ENCODE assay signal across 1 cellular context in the genomic region with DNA sequence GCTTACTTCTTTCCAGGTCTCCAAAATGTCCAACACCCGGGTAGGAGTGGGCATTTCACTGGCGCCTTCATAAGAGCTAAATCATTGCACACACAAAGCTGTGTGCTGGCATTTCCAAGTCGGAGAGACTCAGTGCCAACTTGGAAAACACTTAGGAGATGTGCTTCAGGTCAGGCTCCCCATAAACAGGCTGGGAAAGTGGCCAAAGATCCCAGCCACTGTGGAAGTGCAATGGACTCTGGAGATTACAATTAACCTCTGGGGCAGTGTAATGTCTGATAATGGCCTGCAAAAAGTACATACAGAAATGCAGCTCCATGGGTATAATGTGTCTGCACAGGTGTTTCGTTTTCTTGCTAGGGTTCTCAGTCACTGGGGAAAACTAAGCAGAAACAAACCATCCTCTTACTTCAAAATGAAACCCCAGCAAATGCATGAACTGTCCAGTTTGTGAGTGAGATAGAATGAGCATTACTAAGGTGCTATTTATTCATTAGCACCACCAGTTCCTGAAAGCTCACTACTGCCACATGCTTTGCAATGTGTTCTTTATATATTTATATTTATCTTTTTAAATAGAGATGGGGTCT.
TF ChIP-seq lines count a peak whose summit lies in the region.

No MANE protein-coding gene starts in this region.

TF ChIP-seq in HepG2, 621 proteins besides CTCF, POLR2A, EP300 and RAD21 (continued from another document):
- TF ChIP-seq, protein P1, sequence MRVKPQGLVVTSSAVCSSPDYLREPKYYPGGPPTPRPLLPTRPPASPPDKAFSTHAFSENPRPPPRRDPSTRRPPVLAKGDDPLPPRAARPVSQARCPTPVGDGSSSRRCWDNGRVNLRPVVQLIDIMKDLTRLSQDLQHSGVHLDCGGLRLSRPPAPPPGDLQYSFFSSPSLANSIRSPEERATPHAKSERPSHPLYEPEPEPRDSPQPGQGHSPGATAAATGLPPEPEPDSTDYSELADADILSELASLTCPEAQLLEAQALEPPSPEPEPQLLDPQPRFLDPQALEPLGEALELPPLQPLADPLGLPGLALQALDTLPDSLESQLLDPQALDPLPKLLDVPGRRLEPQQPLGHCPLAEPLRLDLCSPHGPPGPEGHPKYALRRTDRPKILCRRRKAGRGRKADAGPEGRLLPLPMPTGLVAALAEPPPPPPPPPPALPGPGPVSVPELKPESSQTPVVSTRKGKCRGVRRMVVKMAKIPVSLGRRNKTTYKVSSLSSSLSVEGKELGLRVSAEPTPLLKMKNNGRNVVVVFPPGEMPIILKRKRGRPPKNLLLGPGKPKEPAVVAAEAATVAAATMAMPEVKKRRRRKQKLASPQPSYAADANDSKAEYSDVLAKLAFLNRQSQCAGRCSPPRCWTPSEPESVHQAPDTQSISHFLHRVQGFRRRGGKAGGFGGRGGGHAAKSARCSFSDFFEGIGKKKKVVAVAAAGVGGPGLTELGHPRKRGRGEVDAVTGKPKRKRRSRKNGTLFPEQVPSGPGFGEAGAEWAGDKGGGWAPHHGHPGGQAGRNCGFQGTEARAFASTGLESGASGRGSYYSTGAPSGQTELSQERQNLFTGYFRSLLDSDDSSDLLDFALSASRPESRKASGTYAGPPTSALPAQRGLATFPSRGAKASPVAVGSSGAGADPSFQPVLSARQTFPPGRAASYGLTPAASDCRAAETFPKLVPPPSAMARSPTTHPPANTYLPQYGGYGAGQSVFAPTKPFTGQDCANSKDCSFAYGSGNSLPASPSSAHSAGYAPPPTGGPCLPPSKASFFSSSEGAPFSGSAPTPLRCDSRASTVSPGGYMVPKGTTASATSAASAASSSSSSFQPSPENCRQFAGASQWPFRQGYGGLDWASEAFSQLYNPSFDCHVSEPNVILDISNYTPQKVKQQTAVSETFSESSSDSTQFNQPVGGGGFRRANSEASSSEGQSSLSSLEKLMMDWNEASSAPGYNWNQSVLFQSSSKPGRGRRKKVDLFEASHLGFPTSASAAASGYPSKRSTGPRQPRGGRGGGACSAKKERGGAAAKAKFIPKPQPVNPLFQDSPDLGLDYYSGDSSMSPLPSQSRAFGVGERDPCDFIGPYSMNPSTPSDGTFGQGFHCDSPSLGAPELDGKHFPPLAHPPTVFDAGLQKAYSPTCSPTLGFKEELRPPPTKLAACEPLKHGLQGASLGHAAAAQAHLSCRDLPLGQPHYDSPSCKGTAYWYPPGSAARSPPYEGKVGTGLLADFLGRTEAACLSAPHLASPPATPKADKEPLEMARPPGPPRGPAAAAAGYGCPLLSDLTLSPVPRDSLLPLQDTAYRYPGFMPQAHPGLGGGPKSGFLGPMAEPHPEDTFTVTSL (CRISPR knock-in tag; IDR thresholded peaks at IDR 0.05; ENCODE audit: borderline replicate concordance) = no peak
- TF ChIP-seq FOSL2 (CRISPR knock-in tag; IDR thresholded peaks at IDR 0.05) (no peak), BCL6 (CRISPR knock-in tag; IDR thresholded peaks at IDR 0.05) (no peak), TAF1 (CRISPR knock-in tag; IDR thresholded peaks at IDR 0.05) (no peak), RAD51 (IDR thresholded peaks at IDR 0.05; ENCODE audit: borderline replicate concordance) (no peak), RARA (CRISPR knock-in tag; IDR thresholded peaks at IDR 0.05) (no peak)
- TF ChIP-seq, protein P2, sequence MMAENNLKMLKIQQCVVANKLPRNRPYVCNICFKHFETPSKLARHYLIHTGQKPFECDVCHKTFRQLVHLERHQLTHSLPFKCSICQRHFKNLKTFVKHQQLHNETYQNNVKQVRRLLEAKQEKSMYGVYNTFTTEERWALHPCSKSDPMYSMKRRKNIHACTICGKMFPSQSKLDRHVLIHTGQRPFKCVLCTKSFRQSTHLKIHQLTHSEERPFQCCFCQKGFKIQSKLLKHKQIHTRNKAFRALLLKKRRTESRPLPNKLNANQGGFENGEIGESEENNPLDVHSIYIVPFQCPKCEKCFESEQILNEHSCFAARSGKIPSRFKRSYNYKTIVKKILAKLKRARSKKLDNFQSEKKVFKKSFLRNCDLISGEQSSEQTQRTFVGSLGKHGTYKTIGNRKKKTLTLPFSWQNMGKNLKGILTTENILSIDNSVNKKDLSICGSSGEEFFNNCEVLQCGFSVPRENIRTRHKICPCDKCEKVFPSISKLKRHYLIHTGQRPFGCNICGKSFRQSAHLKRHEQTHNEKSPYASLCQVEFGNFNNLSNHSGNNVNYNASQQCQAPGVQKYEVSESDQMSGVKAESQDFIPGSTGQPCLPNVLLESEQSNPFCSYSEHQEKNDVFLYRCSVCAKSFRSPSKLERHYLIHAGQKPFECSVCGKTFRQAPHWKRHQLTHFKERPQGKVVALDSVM (CRISPR knock-in tag; IDR thresholded peaks at IDR 0.05) = no peak
- TF ChIP-seq, protein P3, sequence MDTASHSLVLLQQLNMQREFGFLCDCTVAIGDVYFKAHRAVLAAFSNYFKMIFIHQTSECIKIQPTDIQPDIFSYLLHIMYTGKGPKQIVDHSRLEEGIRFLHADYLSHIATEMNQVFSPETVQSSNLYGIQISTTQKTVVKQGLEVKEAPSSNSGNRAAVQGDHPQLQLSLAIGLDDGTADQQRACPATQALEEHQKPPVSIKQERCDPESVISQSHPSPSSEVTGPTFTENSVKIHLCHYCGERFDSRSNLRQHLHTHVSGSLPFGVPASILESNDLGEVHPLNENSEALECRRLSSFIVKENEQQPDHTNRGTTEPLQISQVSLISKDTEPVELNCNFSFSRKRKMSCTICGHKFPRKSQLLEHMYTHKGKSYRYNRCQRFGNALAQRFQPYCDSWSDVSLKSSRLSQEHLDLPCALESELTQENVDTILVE (CRISPR knock-in tag; IDR thresholded peaks at IDR 0.05) = no peak
- TF ChIP-seq, protein P4, sequence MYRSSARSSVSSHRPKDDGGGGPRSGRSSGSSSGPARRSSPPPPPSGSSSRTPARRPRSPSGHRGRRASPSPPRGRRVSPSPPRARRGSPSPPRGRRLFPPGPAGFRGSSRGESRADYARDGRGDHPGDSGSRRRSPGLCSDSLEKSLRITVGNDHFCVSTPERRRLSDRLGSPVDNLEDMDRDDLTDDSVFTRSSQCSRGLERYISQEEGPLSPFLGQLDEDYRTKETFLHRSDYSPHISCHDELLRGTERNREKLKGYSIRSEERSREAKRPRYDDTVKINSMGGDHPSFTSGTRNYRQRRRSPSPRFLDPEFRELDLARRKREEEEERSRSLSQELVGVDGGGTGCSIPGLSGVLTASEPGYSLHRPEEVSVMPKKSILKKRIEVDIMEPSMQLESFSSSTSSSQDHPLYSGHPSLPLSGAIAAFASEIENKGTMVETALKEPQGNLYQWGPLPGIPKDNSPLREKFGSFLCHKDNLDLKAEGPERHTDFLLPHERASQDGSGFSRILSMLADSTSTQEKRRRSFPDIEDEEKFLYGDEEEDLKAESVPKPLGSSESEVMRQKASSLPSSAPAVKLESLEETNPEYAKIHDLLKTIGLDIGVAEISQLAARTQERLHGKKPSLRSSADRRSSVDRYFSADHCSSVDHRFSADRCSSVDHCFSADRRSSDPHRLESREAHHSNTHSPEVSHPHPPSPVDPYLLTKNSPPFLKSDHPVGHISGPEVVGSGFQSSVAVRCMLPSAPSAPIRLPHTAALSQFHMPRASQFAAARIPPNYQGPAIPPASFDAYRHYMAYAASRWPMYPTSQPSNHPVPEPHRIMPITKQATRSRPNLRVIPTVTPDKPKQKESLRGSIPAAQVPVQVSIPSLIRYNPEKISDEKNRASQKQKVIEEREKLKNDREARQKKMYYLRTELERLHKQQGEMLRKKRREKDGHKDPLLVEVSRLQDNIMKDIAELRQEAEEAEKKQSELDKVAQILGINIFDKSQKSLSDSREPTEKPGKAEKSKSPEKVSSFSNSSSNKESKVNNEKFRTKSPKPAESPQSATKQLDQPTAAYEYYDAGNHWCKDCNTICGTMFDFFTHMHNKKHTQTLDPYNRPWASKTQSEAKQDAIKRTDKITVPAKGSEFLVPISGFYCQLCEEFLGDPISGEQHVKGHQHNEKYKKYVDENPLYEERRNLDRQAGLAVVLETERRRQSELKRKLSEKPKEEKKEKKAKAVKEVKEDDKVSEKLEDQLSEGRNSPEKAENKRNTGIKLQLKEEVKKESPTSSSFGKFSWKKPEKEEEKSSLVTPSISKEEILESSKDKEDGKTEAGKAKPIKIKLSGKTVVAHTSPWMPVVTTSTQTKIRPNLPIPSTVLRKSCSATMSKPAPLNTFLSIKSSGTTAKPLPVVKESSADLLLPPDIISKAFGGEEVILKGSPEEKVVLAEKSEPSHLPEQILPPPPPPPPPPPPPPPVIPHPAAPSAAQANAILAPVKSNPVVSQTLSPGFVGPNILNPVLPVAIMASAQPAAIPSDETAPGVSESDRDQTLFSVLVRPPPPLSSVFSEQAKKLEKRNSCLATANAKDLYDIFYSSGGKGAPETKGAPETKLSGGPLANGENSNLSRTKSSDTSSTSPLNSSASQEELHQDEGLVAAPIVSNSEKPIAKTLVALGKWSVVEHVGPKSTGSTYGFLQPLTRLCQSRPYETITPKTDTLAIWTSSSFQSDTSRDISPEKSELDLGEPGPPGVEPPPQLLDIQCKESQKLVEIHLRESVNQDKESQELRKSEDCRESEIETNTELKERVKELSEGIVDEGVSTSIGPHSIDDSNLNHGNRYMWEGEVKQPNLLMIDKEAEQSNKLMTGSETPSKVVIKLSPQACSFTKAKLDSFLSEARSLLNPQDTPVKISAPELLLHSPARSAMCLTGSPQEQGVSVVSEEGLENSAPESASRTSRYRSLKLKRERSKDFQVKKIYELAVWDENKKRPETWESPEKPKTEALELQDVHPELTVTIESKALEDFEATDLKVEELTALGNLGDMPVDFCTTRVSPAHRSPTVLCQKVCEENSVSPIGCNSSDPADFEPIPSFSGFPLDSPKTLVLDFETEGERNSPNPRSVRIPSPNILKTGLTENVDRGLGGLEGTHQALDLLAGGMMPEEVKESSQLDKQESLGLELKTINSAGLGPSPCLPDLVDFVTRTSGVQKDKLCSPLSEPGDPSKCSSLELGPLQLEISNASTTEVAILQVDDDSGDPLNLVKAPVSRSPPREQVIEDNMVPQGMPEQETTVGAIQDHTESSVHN (CRISPR knock-in tag; IDR thresholded peaks at IDR 0.05) = no peak
- TF ChIP-seq, protein P5, sequence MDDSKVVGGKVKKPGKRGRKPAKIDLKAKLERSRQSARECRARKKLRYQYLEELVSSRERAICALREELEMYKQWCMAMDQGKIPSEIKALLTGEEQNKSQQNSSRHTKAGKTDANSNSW (CRISPR knock-in tag; IDR thresholded peaks at IDR 0.05; ENCODE audit: borderline replicate concordance) = no peak
